Comparison of ENCODE assay signal across 8 cellular contexts in genomic region chr10:28302012-28302667, GRCh38. TPM values are rescaled to one million over a fixed set of nuclear protein-coding genes. Genes with fewer than 3 reads are reported as not detected.
DNase-seq lines count a peak whose midpoint lies in the region; ATAC-seq and TF ChIP-seq lines count a peak whose summit lies in the region.

No MANE protein-coding gene starts in this region.

- peaks cover 18% of the 10 kb centered on the region for H3K79me2 ChIP-seq in hepatocyte

- DNase-seq in Caco-2 (peak; percentile 61 to 62), hepatocyte (ENCODE audit: low spot score) (peak; percentile 49), skeletal muscle cell (ENCODE audit: low read depth) (no peak), mucosa of gallbladder (ENCODE audit: low spot score) (no peak), SK-N-DZ (ENCODE audit: low spot score) (no peak)
- DNase-seq in activated CD8-positive, alpha-beta T cell treated with anti-CD3 and anti-CD28 coated beads, Interleukin-2, amount 10 ng/mL, durations not matched to agents 7 days and 5 days: no peak

- H3K9me3 ChIP-seq in Caco-2 (no peaks in the 10 kb centered on the region), hepatocyte (ENCODE audit: low read depth) (no peaks in the 10 kb centered on the region)

- peak overlapping the region; percentile 81 for H3K27ac Mint-ChIP-seq in Caco-2 (ENCODE audit: unreplicated experiment)
- no peak overlapping the region for H3K27ac Mint-ChIP-seq in activated CD8-positive, alpha-beta T cell treated with anti-CD3 and anti-CD28 coated beads, Interleukin-2, amount 10 ng/mL, durations not matched to agents 7 days and 5 days

- no peaks in the 10 kb centered on the region for H3K27me3 Mint-ChIP-seq in Caco-2 (ENCODE audit: insufficient read depth, unreplicated experiment)
- peaks cover 14% of the 10 kb centered on the region for H3K27me3 Mint-ChIP-seq in activated CD8-positive, alpha-beta T cell treated with anti-CD3 and anti-CD28 coated beads, Interleukin-2, amount 10 ng/mL, durations not matched to agents 7 days and 5 days (ENCODE audit: low read depth)

- H4K20me1 ChIP-seq in hepatocyte (ENCODE audit: insufficient read depth, poor library complexity, severe bottlenecking): no peaks in the 10 kb centered on the region

- ATAC-seq in HG03460 (IDR thresholded peaks at IDR 0.05; ENCODE audit: unreplicated experiment): peak; percentile 0
- no peak for ATAC-seq in activated CD8-positive, alpha-beta T cell treated with anti-CD3 and anti-CD28 coated beads, Interleukin-2, amount 10 ng/mL, durations not matched to agents 7 days and 5 days
- no peak for ATAC-seq in activated CD4-positive, CD25-positive, alpha-beta regulatory T cell treated with anti-CD3 and anti-CD28 coated beads, Interleukin-2, amount 50 U/mL, for 24 hours

- POLR2A ChIA-PET in Caco-2 (lab: Charles Lee): interaction anchor here (0.6 to 2.8 kb wide), 10 partner anchors 18 to 123 kb away, joined by 3 to 48 read pairs (median 8); no protein-coding TSS in a partner anchor
- POLR2A ChIA-PET in activated CD8-positive, alpha-beta T cell treated with anti-CD3 and anti-CD28 coated beads, Interleukin-2, amount 10 ng/mL, durations not matched to agents 7 days and 5 days (lab: Charles Lee): interaction anchor here (0.6 to 3.5 kb wide), 8 partner anchors 10 to 262 kb away, joined by 3 to 47 read pairs (median 4); no protein-coding TSS in a partner anchor

- peak overlapping the region; percentile 73 for H3K4me3 Mint-ChIP-seq in Caco-2 (ENCODE audit: unreplicated experiment)
- H3K4me3 Mint-ChIP-seq in activated CD8-positive, alpha-beta T cell treated with anti-CD3 and anti-CD28 coated beads, Interleukin-2, amount 10 ng/mL, durations not matched to agents 7 days and 5 days: peak overlapping the region; percentile 74

- H3K9me2 ChIP-seq in hepatocyte (replicated peaks; ENCODE audit: insufficient read depth): no peaks in the 10 kb centered on the region

- CTCF ChIA-PET in Caco-2 (lab: Charles Lee): interaction anchor here (0.6 to 4.6 kb wide), 20 partner anchors 8 to 550 kb away, joined by 3 to 174 read pairs (median 10); no protein-coding TSS in a partner anchor
- CTCF ChIA-PET in activated CD8-positive, alpha-beta T cell treated with anti-CD3 and anti-CD28 coated beads, Interleukin-2, amount 10 ng/mL, durations not matched to agents 7 days and 5 days (lab: Charles Lee): interaction anchor here (0.6 to 9.0 kb wide), 13 partner anchors 10 to 646 kb away, joined by 3 to 186 read pairs (median 18); no protein-coding TSS in a partner anchor

- TF ChIP-seq CTCF in Caco-2 (IDR thresholded peaks at IDR 0.05; ENCODE audit: insufficient read depth in 1 of 2, low read depth in 1 of 2, low read length in 1 of 2, severe bottlenecking in 1 of 2, unreplicated experiment in 1 of 2) (no peak), hepatocyte (IDR thresholded peaks at IDR 0.05; ENCODE audit: poor library complexity) (no peak)

- intact Hi-C loops in Caco-2 (cut with micrococcal nuclease; ENCODE audit: unreplicated experiment): loop anchor here (1.0 to 2.0 kb wide), 2 partner anchors 18 to 39 kb away; no protein-coding TSS in a partner anchor

- peak overlapping the region; percentile 78 for H3K27ac ChIP-seq in hepatocyte

- H2AFZ ChIP-seq in hepatocyte: peak overlapping the region; percentile 87

- H3K4me3 ChIP-seq in Caco-2 (ENCODE audit: low read depth, low read length) (peak overlapping the region; percentile 75), hepatocyte (peak overlapping the region; percentile 63), skeletal muscle cell (ENCODE audit: low read depth, low read length) (peak overlapping the region; percentile 66)

- H3K36me3 ChIP-seq in Caco-2 (ENCODE audit: control insufficient read depth, insufficient read depth, low read length) (no peaks in the 10 kb centered on the region; the same call in 1 of the 2 replicates), hepatocyte (replicated peaks; ENCODE audit: insufficient read depth, low read depth) (no peaks in the 10 kb centered on the region)

- H3K27me3 ChIP-seq in Caco-2 (replicated peaks; ENCODE audit: control insufficient read depth, insufficient read depth, low read length) (no peaks in the 10 kb centered on the region), hepatocyte (peaks cover 3% of the 10 kb centered on the region)

- WGBS in hepatocyte (ENCODE audit: low lambda C conversion rate, missing lambda C conversion rate): 2% methylated on average over 26 of the region's 30 CpGs

- peaks cover 39% of the 10 kb centered on the region for H3K4me1 Mint-ChIP-seq in Caco-2 (ENCODE audit: low read depth, unreplicated experiment)
- H3K4me1 Mint-ChIP-seq in activated CD8-positive, alpha-beta T cell treated with anti-CD3 and anti-CD28 coated beads, Interleukin-2, amount 10 ng/mL, durations not matched to agents 7 days and 5 days (ENCODE audit: low read depth): peaks cover 41% of the 10 kb centered on the region

- H3K9me3 Mint-ChIP-seq in Caco-2 (ENCODE audit: unreplicated experiment): no peaks in the 10 kb centered on the region
- H3K9me3 Mint-ChIP-seq in activated CD8-positive, alpha-beta T cell treated with anti-CD3 and anti-CD28 coated beads, Interleukin-2, amount 10 ng/mL, durations not matched to agents 7 days and 5 days (ENCODE audit: insufficient read depth): no peaks in the 10 kb centered on the region

- H3K4me2 ChIP-seq in hepatocyte: peak overlapping the region; percentile 70

- BruUV-seq in Caco-2 (replicated peaks; lab: Mats Ljungman, UMichigan): no TSS peak

- H3K4me1 ChIP-seq in Caco-2 (peaks cover 30% of the 10 kb centered on the region), hepatocyte (ENCODE audit: insufficient read depth) (peaks cover 6% of the 10 kb centered on the region)

- H3K36me3 Mint-ChIP-seq in Caco-2 (ENCODE audit: insufficient read depth, unreplicated experiment): peaks cover 5% of the 10 kb centered on the region
- no peaks in the 10 kb centered on the region for H3K36me3 Mint-ChIP-seq in activated CD8-positive, alpha-beta T cell treated with anti-CD3 and anti-CD28 coated beads, Interleukin-2, amount 10 ng/mL, durations not matched to agents 7 days and 5 days (ENCODE audit: low read depth)

RNA-seq across cellular contexts. Expression of gene MPP7, which starts 0.7 kb away (rescaled TPM):
- total RNA-seq in Caco-2 (2022) (72.0 and 79.4 TPM in 2 replicates), hepatocyte (8.4 and 9.1 TPM in 2 replicates), mucosa of gallbladder (47.5 TPM)
- 10 to 100 TPM; 13.0 to 13.5 TPM for total RNA-seq in activated CD8-positive, alpha-beta T cell treated with anti-CD3 and anti-CD28 coated beads, Interleukin-2, amount 10 ng/mL, durations not matched to agents 7 days and 5 days
- 6.6 and 6.8 TPM in 2 replicates for polyA plus RNA-seq in hepatocyte
- 0.10 and 0.63 TPM in 2 replicates for polyA plus RNA-seq in SK-N-DZ (2014; cell fraction: cytosol; rRNA removed)
- polyA plus RNA-seq in SK-N-DZ (2014; cell fraction: nucleus; rRNA removed): 0.21 TPM in 1 of 2 replicates, not detected in the other

Comparison
In these comparisons a context has a peak if more than half of its experiments do, and no peak if none do; other contexts are left out.
1. DNase-seq: peak in Caco-2 (2 of 2) and hepatocyte (single experiment); none in activated CD8-positive, alpha-beta T cell treated with anti-CD3 and anti-CD28 coated beads, Interleukin-2, amount 10 ng/mL, durations not matched to agents 7 days and 5 days (single experiment), skeletal muscle cell (single experiment), mucosa of gallbladder (single experiment) and SK-N-DZ (single experiment).
2. Peak in every context shown above with its lines, with median percentiles within 50 percentile points of each other: H3K4me3 ChIP-seq.